In the genomic region with DNA sequence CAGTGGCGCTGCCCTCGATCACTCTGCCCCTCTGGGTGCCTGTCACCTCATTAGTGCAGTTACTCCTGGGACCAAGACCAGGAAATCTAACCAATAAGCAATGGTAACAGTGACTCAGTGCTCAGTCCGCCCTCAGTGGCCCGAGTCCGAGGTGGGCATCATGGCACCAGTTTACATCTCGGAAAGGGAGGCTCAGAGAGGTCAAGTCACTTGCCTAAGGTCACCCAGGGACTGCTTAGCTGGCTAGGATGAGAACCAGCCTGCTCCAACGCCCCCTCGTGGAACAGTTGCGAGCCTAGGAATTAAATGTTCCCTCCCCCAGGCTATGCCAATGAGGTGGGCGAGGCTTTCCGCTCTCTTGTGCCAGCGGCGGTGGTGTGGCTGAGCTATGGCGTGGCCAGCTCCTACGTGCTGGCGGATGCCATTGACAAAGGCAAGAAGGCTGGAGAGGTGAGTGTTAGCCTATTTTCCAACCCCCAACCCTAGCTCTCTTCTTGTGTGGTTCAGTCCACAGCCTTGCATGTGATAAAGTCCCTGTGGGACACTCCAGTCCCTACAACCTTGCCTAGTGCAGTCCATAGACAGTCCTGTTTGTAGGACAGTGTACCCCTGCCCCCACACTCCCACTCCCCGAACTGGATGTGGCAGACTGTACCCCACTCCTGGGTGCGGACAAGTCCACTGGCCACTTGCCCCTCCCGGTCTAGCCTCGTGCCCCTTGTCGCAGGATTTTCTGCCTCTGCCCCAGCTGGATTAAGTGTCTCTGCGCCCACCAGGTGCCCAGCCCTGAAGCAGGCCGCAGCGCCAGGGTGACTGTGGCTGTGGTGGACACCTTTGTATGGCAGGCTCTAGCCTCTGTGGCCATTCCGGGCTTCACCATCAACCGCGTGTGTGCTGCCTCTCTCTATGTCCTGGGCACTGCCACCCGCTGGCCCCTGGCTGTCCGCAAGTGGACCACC, we compare ENCODE assay signal across 8 cellular contexts. TPM values are rescaled to one million over a fixed set of nuclear protein-coding genes. Genes with fewer than 3 reads are reported as not detected.
DNase-seq lines count a peak whose midpoint lies in the region; ATAC-seq and TF ChIP-seq lines count a peak whose summit lies in the region.

No MANE protein-coding gene starts in this region.

- H3K27me3 Mint-ChIP-seq in activated CD8-positive, alpha-beta T cell treated with anti-CD3 and anti-CD28 coated beads, Interleukin-2, amount 10 ng/mL, durations not matched to agents 7 days and 5 days (ENCODE audit: low read depth), result no peaks in the 10 kb centered on the region
- no peaks in the 10 kb centered on the region for H3K27me3 Mint-ChIP-seq in memory B cell

- POLR2A ChIA-PET in HEK293T (lab: Yijun Ruan, JAX), result interaction anchor here (1.0 to 5.9 kb wide), 5 partner anchors 10 to 39 kb away, joined by 3 to 85 read pairs (median 10); partner anchors contain the start of genes RNF215 and SEC14L2
- POLR2A ChIA-PET in activated CD8-positive, alpha-beta T cell treated with anti-CD3 and anti-CD28 coated beads, Interleukin-2, amount 10 ng/mL, durations not matched to agents 7 days and 5 days (lab: Charles Lee), result interaction anchor here (0.7 to 4.0 kb wide), 3 partner anchors 9 to 165 kb away, joined by 4 to 39 read pairs (median 4); partner anchors contain the start of gene PES1

- ATAC-seq in activated CD8-positive, alpha-beta T cell treated with anti-CD3 and anti-CD28 coated beads, Interleukin-2, amount 10 ng/mL, durations not matched to agents 7 days and 5 days, result peak; percentile 34
- ATAC-seq in memory B cell (ENCODE audit: low read depth), result peak; percentile 46
- no peak for ATAC-seq in GM18517 (IDR thresholded peaks at IDR 0.05; ENCODE audit: unreplicated experiment)

- peaks cover 46% of the 10 kb centered on the region for H3K36me3 Mint-ChIP-seq in activated CD8-positive, alpha-beta T cell treated with anti-CD3 and anti-CD28 coated beads, Interleukin-2, amount 10 ng/mL, durations not matched to agents 7 days and 5 days (ENCODE audit: low read depth)
- peaks cover 11% of the 10 kb centered on the region for H3K36me3 Mint-ChIP-seq in memory B cell

- H3K4me1 ChIP-seq in ectodermal cell (ENCODE audit: control insufficient read depth, insufficient read depth, low read length), result peaks cover 16% of the 10 kb centered on the region

- H3K9me3 Mint-ChIP-seq in activated CD8-positive, alpha-beta T cell treated with anti-CD3 and anti-CD28 coated beads, Interleukin-2, amount 10 ng/mL, durations not matched to agents 7 days and 5 days (ENCODE audit: insufficient read depth), result no peaks in the 10 kb centered on the region
- H3K9me3 Mint-ChIP-seq in memory B cell, result no peaks in the 10 kb centered on the region

- peaks cover 40% of the 10 kb centered on the region for H3K4me1 Mint-ChIP-seq in activated CD8-positive, alpha-beta T cell treated with anti-CD3 and anti-CD28 coated beads, Interleukin-2, amount 10 ng/mL, durations not matched to agents 7 days and 5 days (ENCODE audit: low read depth)
- peaks cover 30% of the 10 kb centered on the region for H3K4me1 Mint-ChIP-seq in memory B cell

- no peaks in the 10 kb centered on the region for H3K27me3 ChIP-seq in ectodermal cell (ENCODE audit: control insufficient read depth, insufficient read depth, low read length, poor library complexity, severe bottlenecking)

- peak overlapping the region; percentile 82 for H3K4me3 ChIP-seq in ectodermal cell (ENCODE audit: insufficient read depth, low read depth, low read length)

- peaks cover 7% of the 10 kb centered on the region for H3K36me3 ChIP-seq in ectodermal cell (ENCODE audit: control insufficient read depth, insufficient read depth, low read length)

- peak overlapping the region; percentile 96 for H3K27ac Mint-ChIP-seq in activated CD8-positive, alpha-beta T cell treated with anti-CD3 and anti-CD28 coated beads, Interleukin-2, amount 10 ng/mL, durations not matched to agents 7 days and 5 days
- peak overlapping the region; percentile 96 for H3K27ac Mint-ChIP-seq in memory B cell

- no peaks in the 10 kb centered on the region for H3K9me3 ChIP-seq in ectodermal cell (ENCODE audit: control insufficient read depth, low read length)

- DNase-seq in AG08396 (ENCODE audit: low spot score) (peak; percentile 76), HEK293T (ENCODE audit: extremely low spot score) (peak; percentile 86), NCI-H82 treated with DMSO at 0.1 percent for 48 hours (lab: John Stamatoyannopoulos, UW; ENCODE audit: unreplicated experiment) (peak; percentile 32), memory B cell (ENCODE audit: low spot score in 2 of 2) (peak; percentile 74 to 82)
- DNase-seq in activated CD8-positive, alpha-beta T cell treated with anti-CD3 and anti-CD28 coated beads, Interleukin-2, amount 10 ng/mL, durations not matched to agents 7 days and 5 days, result peak; percentile 91
- DNase-seq in stimulated activated CD8-positive, alpha-beta memory T cell treated with anti-CD3 and anti-CD28 coated beads, Interleukin-12 subunit alpha, Interleukin-12 subunit beta, amount 100 ng/mL, for 1 hour (ENCODE audit: low read depth), result peak; percentile 71

- CTCF ChIA-PET in HEK293T (lab: Yijun Ruan, JAX), result no interaction called here
- CTCF ChIA-PET in activated CD8-positive, alpha-beta T cell treated with anti-CD3 and anti-CD28 coated beads, Interleukin-2, amount 10 ng/mL, durations not matched to agents 7 days and 5 days (lab: Charles Lee), result interaction anchor here (0.6 to 6.2 kb wide), 19 partner anchors 9 to 223 kb away, joined by 3 to 166 read pairs (median 4); partner anchors contain the start of genes CASTOR1, RNF215, SEC14L2 and TCN2

- H3K4me3 Mint-ChIP-seq in activated CD8-positive, alpha-beta T cell treated with anti-CD3 and anti-CD28 coated beads, Interleukin-2, amount 10 ng/mL, durations not matched to agents 7 days and 5 days, result peak overlapping the region; percentile 97
- peak overlapping the region; percentile 91 for H3K4me3 Mint-ChIP-seq in memory B cell

- no peak overlapping the region for H3K27ac ChIP-seq in ectodermal cell (ENCODE audit: insufficient read depth, low read depth, low read length, poor library complexity, severe bottlenecking)

- 51 to 53% methylated on average over 29 of the region's 29 CpGs for WGBS in ectodermal cell, 2 experiments

TF ChIP-seq in HEK293T, 16 proteins besides CTCF, POLR2A, EP300 and RAD21:
- TF ChIP-seq HDGF (IDR thresholded peaks at IDR 0.05; ENCODE audit: borderline replicate concordance) (0 out of 2 replicates have a peak, but pooled peaks have one; percentile 59), FOXM1 (IDR thresholded peaks at IDR 0.05; ENCODE audit: borderline replicate concordance) (no peak), ELF4 (IDR thresholded peaks at IDR 0.05) (no peak), L3MBTL2 (conservative IDR thresholded peaks at IDR 0.05) (no peak), TARDBP (IDR thresholded peaks at IDR 0.05) (no peak)
- TF ChIP-seq, protein P1, sequence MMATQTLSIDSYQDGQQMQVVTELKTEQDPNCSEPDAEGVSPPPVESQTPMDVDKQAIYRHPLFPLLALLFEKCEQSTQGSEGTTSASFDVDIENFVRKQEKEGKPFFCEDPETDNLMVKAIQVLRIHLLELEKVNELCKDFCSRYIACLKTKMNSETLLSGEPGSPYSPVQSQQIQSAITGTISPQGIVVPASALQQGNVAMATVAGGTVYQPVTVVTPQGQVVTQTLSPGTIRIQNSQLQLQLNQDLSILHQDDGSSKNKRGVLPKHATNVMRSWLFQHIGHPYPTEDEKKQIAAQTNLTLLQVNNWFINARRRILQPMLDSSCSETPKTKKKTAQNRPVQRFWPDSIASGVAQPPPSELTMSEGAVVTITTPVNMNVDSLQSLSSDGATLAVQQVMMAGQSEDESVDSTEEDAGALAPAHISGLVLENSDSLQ (IDR thresholded peaks at IDR 0.05), result no peak

RNA-seq across cellular contexts. Expression of gene MTFP1, which starts 1.1 kb away (rescaled TPM):
- total RNA-seq in activated CD8-positive, alpha-beta T cell treated with anti-CD3 and anti-CD28 coated beads, Interleukin-2, amount 10 ng/mL, durations not matched to agents 7 days and 5 days, result 10 to 100 TPM; 67.4 to 68.0 TPM
- polyA plus RNA-seq in ectodermal cell (2013, experiment 1 of 4), result 37.2 TPM
- 32.0 TPM for polyA plus RNA-seq in ectodermal cell (2013, experiment 2 of 4)
- 25.7 TPM for polyA plus RNA-seq in ectodermal cell (2013, experiment 3 of 4)
- 26.7 TPM for polyA plus RNA-seq in ectodermal cell (2013, experiment 4 of 4)

RNA-seq across cellular contexts. Expression of gene SEC14L2, which starts 29.9 kb away (rescaled TPM):
- total RNA-seq in activated CD8-positive, alpha-beta T cell treated with anti-CD3 and anti-CD28 coated beads, Interleukin-2, amount 10 ng/mL, durations not matched to agents 7 days and 5 days, result 10 to 100 TPM in 1 of 2 experiments, 1 to 10 TPM in 1; 9.7 to 13.1 TPM
- 6.9 TPM for polyA plus RNA-seq in ectodermal cell (2013, experiment 1 of 4)
- 8.9 TPM for polyA plus RNA-seq in ectodermal cell (2013, experiment 2 of 4)
- 5.9 TPM for polyA plus RNA-seq in ectodermal cell (2013, experiment 3 of 4)
- 9.4 TPM for polyA plus RNA-seq in ectodermal cell (2013, experiment 4 of 4)

RNA-seq across cellular contexts. Expression of gene RNF215, which starts 39.5 kb away (rescaled TPM):
- total RNA-seq in activated CD8-positive, alpha-beta T cell treated with anti-CD3 and anti-CD28 coated beads, Interleukin-2, amount 10 ng/mL, durations not matched to agents 7 days and 5 days, result 10 to 100 TPM; 12.0 to 14.6 TPM
- polyA plus RNA-seq in ectodermal cell (2013, experiment 1 of 4), result 25.0 TPM
- polyA plus RNA-seq in ectodermal cell (2013, experiment 2 of 4), result 26.4 TPM
- 22.4 TPM for polyA plus RNA-seq in ectodermal cell (2013, experiment 3 of 4)
- 28.3 TPM for polyA plus RNA-seq in ectodermal cell (2013, experiment 4 of 4)

RNA-seq across cellular contexts. Expression of gene SEC14L3, which starts 45.1 kb away (rescaled TPM):
- not detected for total RNA-seq in activated CD8-positive, alpha-beta T cell treated with anti-CD3 and anti-CD28 coated beads, Interleukin-2, amount 10 ng/mL, durations not matched to agents 7 days and 5 days
- not detected for polyA plus RNA-seq in ectodermal cell (2013, experiment 1 of 4)
- not detected for polyA plus RNA-seq in ectodermal cell (2013, experiment 2 of 4)
- not detected for polyA plus RNA-seq in ectodermal cell (2013, experiment 3 of 4)
- polyA plus RNA-seq in ectodermal cell (2013, experiment 4 of 4), result not detected

Comparison
In these comparisons a context has a peak if more than half of its experiments do, and no peak if none do; other contexts are left out.
1. DNase-seq: peak in every context shown above with its lines; median percentile 91 in activated CD8-positive, alpha-beta T cell treated with anti-CD3 and anti-CD28 coated beads, Interleukin-2, amount 10 ng/mL, durations not matched to agents 7 days and 5 days; 86 in HEK293T; 78 in memory B cell; 76 in AG08396; 71 in stimulated activated CD8-positive, alpha-beta memory T cell treated with anti-CD3 and anti-CD28 coated beads, Interleukin-12 subunit alpha, Interleukin-12 subunit beta, amount 100 ng/mL, for 1 hour; 32 in NCI-H82 treated with DMSO at 0.1 percent for 48 hours.